10 cellular contexts compared by ENCODE assay signal in the genomic region with DNA sequence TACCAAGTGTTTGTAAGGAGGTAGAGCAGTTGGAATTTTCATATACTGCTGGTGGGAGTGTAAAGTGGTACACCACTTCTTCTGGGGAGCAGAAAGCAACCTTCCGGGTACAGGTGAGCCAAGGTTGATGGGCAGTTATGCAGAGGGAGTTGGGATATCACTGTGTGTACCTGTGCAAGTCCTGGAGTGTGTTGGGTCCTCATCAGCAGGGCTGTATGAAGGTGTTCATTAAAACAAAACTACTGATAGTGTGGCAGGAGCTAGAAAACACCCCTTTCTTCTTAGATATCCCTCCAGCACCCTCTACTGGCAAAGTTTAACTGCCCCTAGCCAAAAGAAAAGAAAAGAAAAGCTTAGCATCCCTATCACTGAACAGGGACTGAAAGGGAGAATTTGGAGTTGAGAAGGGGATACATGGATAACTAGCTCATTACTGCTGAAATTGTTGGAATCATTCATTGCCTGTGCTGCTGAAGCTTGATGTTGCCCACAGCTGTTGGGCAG. TPM values are rescaled to one million over a fixed set of nuclear protein-coding genes. Genes with fewer than 3 reads are reported as not detected.
DNase-seq lines count a peak whose midpoint lies in the region; TF ChIP-seq lines count a peak whose summit lies in the region.
"Had no signal": no experiment of that assay in that cellular context is flagged by ENCODE, and none has a peak within 500 bp of the region (broad histone marks: within the 10 kb centered on the region; RNA-seq: fewer than 3 reads in every experiment).

No MANE protein-coding gene starts in this region.

- H3K4me1 Mint-ChIP-seq in osteocyte (ENCODE audit: unreplicated experiment) = peaks cover 39% of the 10 kb centered on the region

- H3K27me3 ChIP-seq in KMS-11 (ENCODE audit: insufficient read depth, low read depth) (no peaks in the 10 kb centered on the region), stomach (no peaks in the 10 kb centered on the region)
- H3K27me3 ChIP-seq: uterus had no signal

- DNase-seq in SIG-M5 treated with dmso at 0.1 percent for 504 hours (lab: John Stamatoyannopoulos, UW; ENCODE audit: unreplicated experiment) (peak; percentile 77), SIG-M5 (lab: John Stamatoyannopoulos, UW) (no peak), UCSD-AML1 (lab: John Stamatoyannopoulos, UW; ENCODE audit: unreplicated experiment) (peak; percentile 24), osteocyte (ENCODE audit: extremely low spot score, unreplicated experiment) (no peak), iPS-NIHi7 (ENCODE audit: extremely low spot score) (no peak), stomach (no peak), GM19238 (ENCODE audit: insufficient read length, low spot score) (no peak)
- DNase-seq: uterus had no signal

- no peak overlapping the region for H2AFZ ChIP-seq in KMS-11 (ENCODE audit: low read depth)

- TF ChIP-seq EP300 in stomach (IDR thresholded peaks at IDR 0.05) = no peak

- H3K9me3 ChIP-seq in stomach = no peaks in the 10 kb centered on the region
- H3K9me3 ChIP-seq: uterus had no signal

- H3K9me3 Mint-ChIP-seq in osteocyte (ENCODE audit: unreplicated experiment) = no peaks in the 10 kb centered on the region

- no peaks in the 10 kb centered on the region for H3K27me3 Mint-ChIP-seq in osteocyte (ENCODE audit: unreplicated experiment)
- H3K27me3 Mint-ChIP-seq: brain had no signal

- H3K36me3 ChIP-seq in KMS-11 (ENCODE audit: insufficient read depth) (no peaks in the 10 kb centered on the region), stomach (peaks cover 0 to 5% (median 2%) of the 10 kb centered on the region in 4 donors)
- H3K36me3 ChIP-seq: uterus had no signal

- peak; percentile 50; the same call in 1 of the 2 replicates for TF ChIP-seq CTCF in KMS-11 (conservative IDR thresholded peaks at IDR 0.05; ENCODE audit: low read depth, low read length)
- peak; percentile 13 for TF ChIP-seq CTCF in osteocyte (IDR thresholded peaks at IDR 0.05)
- TF ChIP-seq CTCF in stomach (IDR thresholded peaks at IDR 0.05) = peak in 3 of 7 experiments; percentile 10 to 22 (median 22)

- no peak overlapping the region for H3K4me2 ChIP-seq in KMS-11

- H3K9ac ChIP-seq in KMS-11 = no peak overlapping the region

- WGBS in stomach, 5 donors = 67 to 90% (median 80%) methylated on average over 1 of the region's 1 CpG

- peak overlapping the region; percentile 8 for H3K27ac Mint-ChIP-seq in osteocyte (ENCODE audit: unreplicated experiment)

- H3K4me1 ChIP-seq in KMS-11 (ENCODE audit: low read depth, poor library complexity, severe bottlenecking) = peaks cover 62% of the 10 kb centered on the region
- peaks cover 27 to 89% (median 54%) of the 10 kb centered on the region in 4 donors for H3K4me1 ChIP-seq in stomach
- H3K4me1 ChIP-seq: uterus had no signal

- H3K79me2 ChIP-seq in KMS-11 (ENCODE audit: insufficient read depth, low read depth) = peaks cover 100% of the 10 kb centered on the region

- no peak for TF ChIP-seq POLR2A in stomach (IDR thresholded peaks at IDR 0.05)

- peaks cover 5% of the 10 kb centered on the region for H3K36me3 Mint-ChIP-seq in osteocyte (ENCODE audit: unreplicated experiment)

- H3K4me3 ChIP-seq in KMS-11 (IDR thresholded peaks at IDR 0.05; ENCODE audit: insufficient read depth, low read depth, low read length) (no peak overlapping the region), stomach (no peak overlapping the region)
- H3K4me3 ChIP-seq: uterus had no signal

- no peak overlapping the region for H3K27ac ChIP-seq in KMS-11
- H3K27ac ChIP-seq in stomach = no peak overlapping the region
- H3K27ac ChIP-seq: uterus had no signal

- H4K20me1 ChIP-seq in KMS-11 (ENCODE audit: insufficient read depth) = peaks cover 81% of the 10 kb centered on the region

- H3K4me3 Mint-ChIP-seq in osteocyte (ENCODE audit: unreplicated experiment) = no peak overlapping the region
- H3K4me3 Mint-ChIP-seq: brain had no signal

- intact Hi-C loops in stomach (cut with DNase I; ENCODE audit: low total_unique reads) = loop anchor here (10.0 kb wide), 1 partner anchor 79 kb away; no protein-coding TSS in a partner anchor

RNA-seq across cellular contexts. Expression of a gene that starts 10.7 kb away (rescaled TPM):
- 180 and 190 TPM in 2 replicates for total RNA-seq in osteocyte
- total RNA-seq in stomach = 100 to 1,000 TPM in 4 of 5 donors, 10 to 100 TPM in 1; 58.2 to 384 (median 136) TPM
- polyA plus RNA-seq in stomach = 10 to 100 TPM; 11.8 to 62.8 (median 14.7) TPM

RNA-seq across cellular contexts. Expression of a gene that starts 56.5 kb away (rescaled TPM):
- total RNA-seq in osteocyte = 23.3 and 24.2 TPM in 2 replicates
- total RNA-seq in stomach = 10 to 100 TPM in 3 of 5 donors, 1 to 10 TPM in 1, not detected in 1; 2.7 to 23.1 (median 16.7) TPM
- polyA plus RNA-seq in stomach = 100 to 1,000 TPM in 1 of 3 donors, 10 to 100 TPM in 2; 19.0 to 153 (median 33.9) TPM

Comparison
In these comparisons a context has a peak if more than half of its experiments do, and no peak if none do; other contexts are left out.
1. DNase-seq: peak in SIG-M5 treated with dmso at 0.1 percent for 504 hours (single experiment) and UCSD-AML1 (single experiment); none in SIG-M5 (single experiment), osteocyte (single experiment), iPS-NIHi7 (single experiment), stomach (single experiment) and GM19238 (single experiment).